In the genomic region with DNA sequence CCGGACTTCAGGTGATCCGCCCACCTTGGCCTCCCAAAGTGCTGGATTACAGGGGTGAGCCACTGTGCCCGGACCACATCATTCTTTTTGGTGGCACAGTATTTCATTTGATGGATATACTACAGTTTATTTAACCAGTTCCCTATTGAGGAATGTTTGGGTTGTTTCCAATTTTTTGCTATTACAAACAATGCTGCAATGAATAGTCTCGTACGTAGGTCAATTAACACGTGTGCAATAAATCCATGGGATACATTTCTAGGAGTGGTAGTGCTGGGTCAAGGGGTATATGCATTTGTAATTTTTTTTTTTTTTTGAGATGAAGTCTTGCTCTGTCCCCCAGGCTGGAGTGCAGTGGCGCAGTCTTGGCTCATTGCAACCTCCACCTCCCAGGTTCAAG, we compare ENCODE assay signal across 19 cellular contexts. TPM values are rescaled to one million over a fixed set of nuclear protein-coding genes. Genes with fewer than 3 reads are reported as not detected.
DNase-seq lines count a peak whose midpoint lies in the region; FAIRE-seq and TF ChIP-seq lines count a peak whose summit lies in the region.
"Had no signal": no experiment of that assay in that cellular context is flagged by ENCODE, and none has a peak within 500 bp of the region (broad histone marks: within the 10 kb centered on the region; RNA-seq: fewer than 3 reads in every experiment).

No MANE protein-coding gene starts in this region.

- H3K9me3 ChIP-seq in HEK293 (ENCODE audit: control insufficient read depth, insufficient read depth, low read depth, low read length): no peaks in the 10 kb centered on the region
- H3K9me3 ChIP-seq in fibroblast of lung (ENCODE audit: control insufficient read depth, insufficient read depth, low read depth, low read length): no peaks in the 10 kb centered on the region
- H3K9me3 ChIP-seq in small intestine (ENCODE audit: control insufficient read depth, low read depth): no peaks in the 10 kb centered on the region
- H3K9me3 ChIP-seq: A549, Caco-2, HAP-1 had no signal

- H3K9ac ChIP-seq in fibroblast of lung (ENCODE audit: insufficient read depth, low read length): no peak overlapping the region

- H2AFZ ChIP-seq in fibroblast of lung (ENCODE audit: low read length): no peak overlapping the region

- TF ChIP-seq POLR2A in GM12892 (IDR thresholded peaks at IDR 0.05; ENCODE audit: low read depth, low read length): no peak

- H3K27me3 ChIP-seq in fibroblast of lung (ENCODE audit: control insufficient read depth, insufficient read depth, low read length): peaks cover 4% of the 10 kb centered on the region
- no peaks in the 10 kb centered on the region for H3K27me3 ChIP-seq in small intestine (ENCODE audit: control insufficient read depth in 2 of 2, insufficient read depth in 2 of 2, low read length in 2 of 2)

- H3K4me2 ChIP-seq in fibroblast of lung (ENCODE audit: extremely low read depth, insufficient read depth, low read length): no peak overlapping the region
- H3K4me2 ChIP-seq: A549 had no signal

- H3K4me1 ChIP-seq in HEK293 (ENCODE audit: control insufficient read depth, insufficient read depth, low read length): no peaks in the 10 kb centered on the region
- H3K4me1 ChIP-seq in fibroblast of lung (ENCODE audit: control insufficient read depth, extremely low read depth, insufficient read depth, low read length): no peaks in the 10 kb centered on the region
- H3K4me1 ChIP-seq in small intestine (ENCODE audit: control insufficient read depth in 2 of 2, insufficient read depth in 1 of 2, low read depth in 1 of 2, low read length in 1 of 2): no peaks in the 10 kb centered on the region
- H3K4me1 ChIP-seq: Caco-2 had no signal

- no peaks in the 10 kb centered on the region for H4K20me1 ChIP-seq in fibroblast of lung (ENCODE audit: control insufficient read depth, extremely low read depth, insufficient read depth, low read length)

- DNase-seq in dermis blood vessel endothelial cell (peak; percentile 24), fibroblast of lung (ENCODE audit: low read depth in 2 of 2) (peak; percentile 2 to 31), small intestine (peak; percentile 67), cerebellar nuclear complex (lab: John Stamatoyannopoulos, UW) (no peak), GM12892 (ENCODE audit: insufficient read length) (no peak)
- DNase-seq in stimulated activated CD4-positive, alpha-beta T cell treated with anti-CD3 and anti-CD28 coated beads, Interleukin-4, amount 100 ng/mL, for 24 hours: no peak
- DNase-seq: AML-193; Caco-2; CD4-positive, alpha-beta T cell; DMS153; DMS79 treated with DMSO at 0.1 percent for 48 hours; GF-D8 had no signal

- H3K79me2 ChIP-seq in fibroblast of lung (ENCODE audit: control insufficient read depth, insufficient read depth, low read length): no peaks in the 10 kb centered on the region

- FAIRE-seq in small intestine (lab: Jason Lieb, UNC) (no peak), GM12892 (lab: Jason Lieb, UNC) (no peak)
- FAIRE-seq: A549 had no signal

- POLR2A ChIA-PET in HEK293 (lab: Yijun Ruan, JAX): no interaction called here

- H3K36me3 ChIP-seq in HEK293 (ENCODE audit: control insufficient read depth in 2 of 2, insufficient read depth in 1 of 2, low read length in 2 of 2) (no peaks in the 10 kb centered on the region), fibroblast of lung (ENCODE audit: control insufficient read depth, insufficient read depth, low read length) (no peaks in the 10 kb centered on the region), small intestine (ENCODE audit: control insufficient read depth in 2 of 2, insufficient read depth in 2 of 2, low read length in 2 of 2) (no peaks in the 10 kb centered on the region)
- H3K36me3 ChIP-seq: HAP-1 had no signal

- CTCF ChIA-PET in HEK293 (lab: Yijun Ruan, JAX): no interaction called here

- no peak overlapping the region for H3K27ac ChIP-seq in HEK293 (ENCODE audit: extremely low read depth, low read depth, low read length)
- no peak overlapping the region for H3K27ac ChIP-seq in fibroblast of lung (ENCODE audit: insufficient read depth, low read length)
- H3K27ac ChIP-seq in small intestine (ENCODE audit: low read depth in 1 of 2, low read length in 1 of 2): no peak overlapping the region
- H3K27ac ChIP-seq: 22Rv1, A549, C4-2B, GM23248, HL-60 had no signal

- H3K4me3 ChIP-seq in HEK293 (ENCODE audit: low read depth, low read length): no peak overlapping the region
- H3K4me3 ChIP-seq in fibroblast of lung (replicated peaks in 1 of 4; ENCODE audit: control extremely low read depth in 1 of 4, insufficient read depth in 1 of 4, low read depth in 3 of 4, low read length in 4 of 4): no peak overlapping the region
- H3K4me3 ChIP-seq in small intestine (ENCODE audit: low read depth in 1 of 2, low read length in 2 of 2): no peak overlapping the region
- H3K4me3 ChIP-seq: A549, GM23248, HAP-1 had no signal

- 34 to 70% (median 52%) methylated on average over 7 of the region's 7 CpGs for WGBS in small intestine, 3 donors

- TF ChIP-seq CTCF in HEK293 (tag by site-specific recombination; IDR thresholded peaks at IDR 0.05): no peak
- TF ChIP-seq CTCF in fibroblast of lung (conservative IDR thresholded peaks at IDR 0.05 in 1 of 2, IDR thresholded peaks at IDR 0.05 in 1 of 2; ENCODE audit: low read depth in 1 of 2, low read length in 2 of 2): no peak

TF ChIP-seq in HEK293, 187 proteins besides CTCF, POLR2A, EP300 and RAD21:
- TF ChIP-seq HOXD13 (CRISPR knock-in tag; IDR thresholded peaks at IDR 0.05; ENCODE audit: borderline replicate concordance): no peak
- TF ChIP-seq, protein P1, sequence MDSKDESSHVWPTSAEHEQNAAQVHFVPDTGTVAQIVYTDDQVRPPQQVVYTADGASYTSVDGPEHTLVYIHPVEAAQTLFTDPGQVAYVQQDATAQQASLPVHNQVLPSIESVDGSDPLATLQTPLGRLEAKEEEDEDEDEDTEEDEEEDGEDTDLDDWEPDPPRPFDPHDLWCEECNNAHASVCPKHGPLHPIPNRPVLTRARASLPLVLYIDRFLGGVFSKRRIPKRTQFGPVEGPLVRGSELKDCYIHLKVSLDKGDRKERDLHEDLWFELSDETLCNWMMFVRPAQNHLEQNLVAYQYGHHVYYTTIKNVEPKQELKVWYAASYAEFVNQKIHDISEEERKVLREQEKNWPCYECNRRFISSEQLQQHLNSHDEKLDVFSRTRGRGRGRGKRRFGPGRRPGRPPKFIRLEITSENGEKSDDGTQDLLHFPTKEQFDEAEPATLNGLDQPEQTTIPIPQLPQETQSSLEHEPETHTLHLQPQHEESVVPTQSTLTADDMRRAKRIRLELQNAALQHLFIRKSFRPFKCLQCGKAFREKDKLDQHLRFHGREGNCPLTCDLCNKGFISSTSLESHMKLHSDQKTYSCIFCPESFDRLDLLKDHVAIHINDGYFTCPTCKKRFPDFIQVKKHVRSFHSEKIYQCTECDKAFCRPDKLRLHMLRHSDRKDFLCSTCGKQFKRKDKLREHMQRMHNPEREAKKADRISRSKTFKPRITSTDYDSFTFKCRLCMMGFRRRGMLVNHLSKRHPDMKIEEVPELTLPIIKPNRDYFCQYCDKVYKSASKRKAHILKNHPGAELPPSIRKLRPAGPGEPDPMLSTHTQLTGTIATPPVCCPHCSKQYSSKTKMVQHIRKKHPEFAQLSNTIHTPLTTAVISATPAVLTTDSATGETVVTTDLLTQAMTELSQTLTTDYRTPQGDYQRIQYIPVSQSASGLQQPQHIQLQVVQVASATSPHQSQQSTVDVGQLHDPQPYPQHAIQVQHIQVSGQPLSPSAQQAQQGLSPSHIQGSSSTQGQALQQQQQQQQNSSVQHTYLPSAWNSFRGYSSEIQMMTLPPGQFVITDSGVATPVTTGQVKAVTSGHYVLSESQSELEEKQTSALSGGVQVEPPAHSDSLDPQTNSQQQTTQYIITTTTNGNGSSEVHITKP (tag by site-specific recombination; IDR thresholded peaks at IDR 0.05): peak; percentile 61; the same call in 1 of the 2 replicates

RNA-seq across cellular contexts. Expression of a gene that starts 28.4 kb away (rescaled TPM):
- 186 and 254 TPM in 2 replicates for total RNA-seq in dermis blood vessel endothelial cell
- 297 and 348 TPM in 2 replicates for total RNA-seq in fibroblast of lung
- 91.8 and 114 TPM in 2 replicates for polyA plus RNA-seq in fibroblast of lung
- polyA plus RNA-seq in fibroblast of lung (2012): 64.1 and 84.8 TPM in 2 replicates
- polyA minus RNA-seq in fibroblast of lung (ENCODE audit: low replicate concordance): 10.5 and 11.3 TPM in 2 replicates
- polyA plus RNA-seq in small intestine: 10 to 100 TPM; 15.9 to 54.4 (median 23.9) TPM
- polyA plus RNA-seq in GM12892 (2012; ENCODE audit: missing spikeins): 172 TPM

Comparison
In these comparisons a context has a peak if more than half of its experiments do, and no peak if none do; other contexts are left out.
1. DNase-seq: peak in dermis blood vessel endothelial cell (single experiment), fibroblast of lung (2 of 2) and small intestine (single experiment); none in cerebellar nuclear complex (0 of 2), stimulated activated CD4-positive, alpha-beta T cell treated with anti-CD3 and anti-CD28 coated beads, Interleukin-4, amount 100 ng/mL, for 24 hours (single experiment) and GM12892 (single experiment).